13 cellular contexts compared by ENCODE assay signal in genomic region chr16:28196331-28196987, GRCh38. TPM values are rescaled to one million over a fixed set of nuclear protein-coding genes. Genes with fewer than 3 reads are reported as not detected.
A peak's percentile ranks its signal among the peaks of the same experiment; 100 is the strongest.
DNase-seq lines count a peak whose midpoint lies in the region; ATAC-seq and TF ChIP-seq lines count a peak whose summit lies in the region.
"Had no signal": no experiment of that assay in that cellular context is flagged by ENCODE, and none has a peak within 500 bp of the region (broad histone marks: within the 10 kb centered on the region; RNA-seq: fewer than 3 reads in every experiment).

No MANE protein-coding gene starts in this region.

- no peak for ATAC-seq in activated naive CD8-positive, alpha-beta T cell treated with anti-CD3 and anti-CD28 coated beads, Interleukin-2, amount 50 U/mL, for 24 hours
- no peak for ATAC-seq in Right ventricle myocardium superior (ENCODE audit: poor library complexity)

- H3K4me3 ChIP-seq in neutrophil (ENCODE audit: low read depth in 1 of 2, low read length in 1 of 2): peak overlapping the region; percentile 28 to 33

- peak overlapping the region; percentile 67 for H3K27ac Mint-ChIP-seq in T-helper 1 cell treated with Interleukin-12 subunit alpha and Interleukin-12 subunit beta and Interleukin-4 antibody, amounts not matched to agents 30 μg/mL and 1 μg/mL, for 36 hours
- peak overlapping the region; percentile 79 to 92 (median 90) for H3K27ac Mint-ChIP-seq in IgD-negative memory B cell
- H3K27ac Mint-ChIP-seq in activated naive CD8-positive, alpha-beta T cell treated with anti-CD3 and anti-CD28 coated beads, Interleukin-2, amount 50 U/mL, for 24 hours: peak overlapping the region; percentile 95

- H3K27me3 Mint-ChIP-seq in T-helper 1 cell treated with Interleukin-12 subunit alpha and Interleukin-12 subunit beta and Interleukin-4 antibody, amounts not matched to agents 30 μg/mL and 1 μg/mL, for 36 hours (ENCODE audit: low read depth): no peaks in the 10 kb centered on the region
- no peaks in the 10 kb centered on the region for H3K27me3 Mint-ChIP-seq in IgD-negative memory B cell
- no peaks in the 10 kb centered on the region for H3K27me3 Mint-ChIP-seq in activated naive CD8-positive, alpha-beta T cell treated with anti-CD3 and anti-CD28 coated beads, Interleukin-2, amount 50 U/mL, for 24 hours

- peaks cover 50% of the 10 kb centered on the region for H3K4me1 Mint-ChIP-seq in T-helper 1 cell treated with Interleukin-12 subunit alpha and Interleukin-12 subunit beta and Interleukin-4 antibody, amounts not matched to agents 30 μg/mL and 1 μg/mL, for 36 hours (ENCODE audit: low read depth)
- H3K4me1 Mint-ChIP-seq in IgD-negative memory B cell: peaks cover 42 to 57% (median 51%) of the 10 kb centered on the region in 3 donors
- peaks cover 79% of the 10 kb centered on the region for H3K4me1 Mint-ChIP-seq in activated naive CD8-positive, alpha-beta T cell treated with anti-CD3 and anti-CD28 coated beads, Interleukin-2, amount 50 U/mL, for 24 hours

- no peaks in the 10 kb centered on the region for H3K9me3 ChIP-seq in neutrophil

- H3K27me3 ChIP-seq in neutrophil: no peaks in the 10 kb centered on the region

- H3K27ac ChIP-seq in neutrophil: peak overlapping the region; percentile 85
- H3K27ac ChIP-seq: 22Rv1 had no signal

- TF ChIP-seq CTCF in neutrophil (IDR thresholded peaks at IDR 0.05): no peak

- H3K4me3 Mint-ChIP-seq in T-helper 1 cell treated with Interleukin-12 subunit alpha and Interleukin-12 subunit beta and Interleukin-4 antibody, amounts not matched to agents 30 μg/mL and 1 μg/mL, for 36 hours: no peak overlapping the region
- peak overlapping the region in 1 of 4 donors; percentile 58 for H3K4me3 Mint-ChIP-seq in IgD-negative memory B cell
- no peak overlapping the region for H3K4me3 Mint-ChIP-seq in activated naive CD8-positive, alpha-beta T cell treated with anti-CD3 and anti-CD28 coated beads, Interleukin-2, amount 50 U/mL, for 24 hours

- DNase-seq in T-helper 1 cell: no peak
- no peak for DNase-seq in activated naive CD8-positive, alpha-beta T cell treated with anti-CD3 and anti-CD28 coated beads, Interleukin-2, amount 50 U/mL, for 24 hours
- no peak for DNase-seq in Right ventricle myocardium superior
- DNase-seq in cortex of kidney (lab: John Stamatoyannopoulos, UW): no peak
- DNase-seq in NCI-H2029 treated with DMSO at 0.1 percent for 48 hours (lab: John Stamatoyannopoulos, UW): no peak
- DNase-seq: amygdala; NCI-H146; NCI-H524 treated with DMSO at 0.1 percent for 48 hours; stimulated activated naive CD4-positive, alpha-beta T cell treated with Interleukin-2 at 50 U/mL for 16 hours had no signal

- peaks cover 83 to 88% of the 10 kb centered on the region in 2 experiments for H3K4me1 ChIP-seq in neutrophil (ENCODE audit: control insufficient read depth in 1 of 2, insufficient read depth in 1 of 2, low read depth in 1 of 2, low read length in 1 of 2)

- H3K36me3 ChIP-seq in neutrophil: peaks cover 93% of the 10 kb centered on the region

- H3K9me3 Mint-ChIP-seq in T-helper 1 cell treated with Interleukin-12 subunit alpha and Interleukin-12 subunit beta and Interleukin-4 antibody, amounts not matched to agents 30 μg/mL and 1 μg/mL, for 36 hours: no peaks in the 10 kb centered on the region
- no peaks in the 10 kb centered on the region for H3K9me3 Mint-ChIP-seq in IgD-negative memory B cell
- H3K9me3 Mint-ChIP-seq in activated naive CD8-positive, alpha-beta T cell treated with anti-CD3 and anti-CD28 coated beads, Interleukin-2, amount 50 U/mL, for 24 hours: no peaks in the 10 kb centered on the region

- intact Hi-C loops in Right ventricle myocardium superior (cut with DNase I): no loop called here

- H3K36me3 Mint-ChIP-seq in T-helper 1 cell treated with Interleukin-12 subunit alpha and Interleukin-12 subunit beta and Interleukin-4 antibody, amounts not matched to agents 30 μg/mL and 1 μg/mL, for 36 hours (ENCODE audit: low read depth): peaks cover 43% of the 10 kb centered on the region
- no peaks in the 10 kb centered on the region for H3K36me3 Mint-ChIP-seq in IgD-negative memory B cell
- H3K36me3 Mint-ChIP-seq in activated naive CD8-positive, alpha-beta T cell treated with anti-CD3 and anti-CD28 coated beads, Interleukin-2, amount 50 U/mL, for 24 hours (ENCODE audit: low read depth): peaks cover 52% of the 10 kb centered on the region

RNA-seq across cellular contexts. Expression of gene XPO6, which starts 15.3 kb away (rescaled TPM):
- polyA plus RNA-seq in IgD-negative memory B cell: 86.1 TPM
- 25.2 TPM for total RNA-seq in Right ventricle myocardium superior
